9 cellular contexts compared by ENCODE assay signal in genomic region chr17:32103476-32104113, GRCh38. TPM values are rescaled to one million over a fixed set of nuclear protein-coding genes. Genes with fewer than 3 reads are reported as not detected.
DNase-seq lines count a peak whose midpoint lies in the region; TF ChIP-seq lines count a peak whose summit lies in the region.
"Had no signal": no experiment of that assay in that cellular context is flagged by ENCODE, and none has a peak within 500 bp of the region (broad histone marks: within the 10 kb centered on the region; RNA-seq: fewer than 3 reads in every experiment).

No MANE protein-coding gene starts in this region.

- H3K4me3 ChIP-seq in BLaER1 treated with 17β-estradiol and CSF1 and Interleukin-3, amounts not matched to agents 10 nM and 100 nM: no peak overlapping the region
- H3K4me3 ChIP-seq in fibroblast of pulmonary artery (replicated peaks; ENCODE audit: low read depth, low read length): no peak overlapping the region

- peaks cover 16 to 45% (median 31%) of the 10 kb centered on the region in 10 experiments for H3K4me1 ChIP-seq in BLaER1 treated with 17β-estradiol and CSF1 and Interleukin-3, amounts not matched to agents 10 nM and 100 nM

- no peaks in the 10 kb centered on the region for H3K9me3 ChIP-seq in BLaER1 treated with 17β-estradiol and CSF1 and Interleukin-3, amounts not matched to agents 10 nM and 100 nM (replicated peaks in 1 of 11)

- H3K27ac ChIP-seq in BLaER1 treated with 17β-estradiol and CSF1 and Interleukin-3, amounts not matched to agents 10 nM and 100 nM: peak overlapping the region in 6 of 11 experiments; percentile 7 to 67 (median 34); a peak in 9 of 22 replicates
- peak overlapping the region; percentile 2; the same call in 1 of the 2 replicates for H3K27ac ChIP-seq in VCaP

- H3K9ac ChIP-seq in BLaER1 treated with 17β-estradiol and CSF1 and Interleukin-3, amounts not matched to agents 10 nM and 100 nM: peak overlapping the region in 3 of 11 experiments; percentile 8 to 21 (median 16); a peak in 1 of 22 replicates

- no peaks in the 10 kb centered on the region for H3K27me3 ChIP-seq in BLaER1 treated with 17β-estradiol and CSF1 and Interleukin-3, amounts not matched to agents 10 nM and 100 nM

- H3K36me3 ChIP-seq in BLaER1 treated with 17β-estradiol and CSF1 and Interleukin-3, amounts not matched to agents 10 nM and 100 nM: no peaks in the 10 kb centered on the region

- peak overlapping the region in 7 of 11 experiments; percentile 25 to 68 (median 56); a peak in 12 of 22 replicates for H3K4me2 ChIP-seq in BLaER1 treated with 17β-estradiol and CSF1 and Interleukin-3, amounts not matched to agents 10 nM and 100 nM

- peak; percentile 59 for DNase-seq in AG08395 (ENCODE audit: low spot score)
- DNase-seq in fibroblast of pulmonary artery (ENCODE audit: low read depth): peak; percentile 29
- DNase-seq in H4 (ENCODE audit: low spot score): no peak
- no peak for DNase-seq in HuH-7 (ENCODE audit: low spot score)
- DNase-seq in stimulated activated CD4-positive, alpha-beta T cell treated with anti-CD3 and anti-CD28 coated beads, Interleukin-4, amount 100 ng/mL, for 24 hours: no peak
- DNase-seq in T1000 (lab: John Stamatoyannopoulos, UW): no peak
- DNase-seq: NCI-H2227 treated with DMSO at 0.1 percent for 48 hours had no signal

- no peaks in the 10 kb centered on the region for H4K20me1 ChIP-seq in BLaER1 treated with 17β-estradiol and CSF1 and Interleukin-3, amounts not matched to agents 10 nM and 100 nM

- TF ChIP-seq CTCF in VCaP (conservative IDR thresholded peaks at IDR 0.05): no peak
- no peak for TF ChIP-seq CTCF in fibroblast of pulmonary artery (IDR thresholded peaks at IDR 0.05; ENCODE audit: low read length, missing control alignments)

RNA-seq across cellular contexts. Expression of gene RHOT1, which starts 38.7 kb away (rescaled TPM):
- total RNA-seq in H4 (2014; rRNA removed; shearing (Covaris generic)): 29.9 and 36.2 TPM in 2 replicates

Comparison
In these comparisons a context has a peak if more than half of its experiments do, and no peak if none do; other contexts are left out.
1. DNase-seq: peak in AG08395 (single experiment) and fibroblast of pulmonary artery (single experiment); none in H4 (single experiment), HuH-7 (single experiment), stimulated activated CD4-positive, alpha-beta T cell treated with anti-CD3 and anti-CD28 coated beads, Interleukin-4, amount 100 ng/mL, for 24 hours (single experiment) and T1000 (single experiment).